8 cellular contexts compared by ENCODE assay signal in the genomic region with DNA sequence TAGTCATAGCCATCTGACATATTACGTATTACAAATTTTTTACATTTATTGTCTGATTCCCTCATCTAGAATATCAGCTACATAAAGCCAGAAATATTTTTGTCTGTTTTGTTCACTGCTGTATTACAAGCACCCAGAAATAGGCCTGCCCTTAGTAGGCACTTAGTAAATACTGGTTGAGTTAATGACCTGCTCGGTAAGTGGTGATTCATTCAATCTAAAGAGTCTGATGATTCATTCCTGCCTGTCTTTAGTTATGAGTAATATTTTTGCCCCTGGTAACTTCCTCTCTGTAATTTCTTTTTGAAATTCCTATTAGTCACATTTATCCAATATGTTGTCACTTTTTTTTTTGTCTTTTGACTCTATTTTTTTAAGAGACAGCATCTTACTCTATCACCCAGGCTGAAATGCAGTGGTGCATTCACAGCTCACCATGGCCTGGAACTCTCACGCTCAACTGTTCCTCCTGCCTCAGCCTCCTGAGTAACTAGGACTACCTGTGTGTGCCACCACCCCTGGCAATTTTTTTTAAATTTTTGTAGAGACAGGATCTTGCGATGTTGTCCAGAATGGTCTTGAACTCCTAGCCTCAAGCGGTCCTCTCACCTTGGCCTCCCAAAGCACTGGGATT. TPM values are rescaled to one million over a fixed set of nuclear protein-coding genes. Genes with fewer than 3 reads are reported as not detected.
A peak's percentile ranks its signal among the peaks of the same experiment; 100 is the strongest.
DNase-seq lines count a peak whose midpoint lies in the region; ATAC-seq and TF ChIP-seq lines count a peak whose summit lies in the region.
"Not testable (repeated sequence)": the region's sequence is repeated elsewhere in the genome, so short reads cannot be mapped to it uniquely, and the experiment has no call there.

No MANE protein-coding gene starts in this region.

- not testable (repeated sequence) for H3K4me3 ChIP-seq in fibroblast of the aortic adventitia (ENCODE audit: low read depth, low read length)

- CTCF ChIA-PET in activated B cell treated with CpG ODN at 0.5 μM for 24 hours (lab: Charles Lee), result not testable (repeated sequence)

- not testable (repeated sequence) for H3K27me3 Mint-ChIP-seq in activated B cell treated with CpG ODN at 0.5 μM for 24 hours

- not testable (repeated sequence) for H3K4me3 Mint-ChIP-seq in activated B cell treated with CpG ODN at 0.5 μM for 24 hours

- peak; percentile 97 for ATAC-seq in GM18499 (IDR thresholded peaks at IDR 0.05; ENCODE audit: insufficient read depth, unreplicated experiment)
- ATAC-seq in GM19468 (IDR thresholded peaks at IDR 0.05; ENCODE audit: extremely low read depth, unreplicated experiment), result peak; percentile 63
- peak; percentile 91 for ATAC-seq in HG02852 (IDR thresholded peaks at IDR 0.05; ENCODE audit: unreplicated experiment)
- peak; percentile 92 for ATAC-seq in HG03469 (IDR thresholded peaks at IDR 0.05; ENCODE audit: unreplicated experiment)
- ATAC-seq in activated B cell treated with CpG ODN at 0.5 μM for 24 hours (ENCODE audit: low read depth), result peak; percentile 91

- intact Hi-C loops in activated B cell treated with CpG ODN at 0.5 μM for 24 hours (cut with micrococcal nuclease), result not testable (repeated sequence)

- not testable (repeated sequence) for DNase-seq in activated B cell treated with CpG ODN at 0.5 μM for 24 hours
- DNase-seq in activated effector memory CD4-positive, alpha-beta T cell treated with anti-CD3 and anti-CD28 coated beads, Interleukin-2, amount 50 U/mL, for 16 hours, result peak; percentile 64
- DNase-seq in fibroblast of the aortic adventitia (ENCODE audit: low read depth), result peak; percentile 1
- DNase-seq in stimulated activated CD4-positive, alpha-beta T cell treated with anti-CD3 and anti-CD28 coated beads, Interleukin-4, amount 100 ng/mL, for 4 hours, result peak; percentile 7 to 62

- H3K36me3 Mint-ChIP-seq in activated B cell treated with CpG ODN at 0.5 μM for 24 hours (ENCODE audit: low read depth), result not testable (repeated sequence)

- peak overlapping the region; percentile 35 for H3K27ac Mint-ChIP-seq in activated B cell treated with CpG ODN at 0.5 μM for 24 hours

- H3K4me1 Mint-ChIP-seq in activated B cell treated with CpG ODN at 0.5 μM for 24 hours, result not testable (repeated sequence)

- POLR2A ChIA-PET in activated B cell treated with CpG ODN at 0.5 μM for 24 hours (lab: Charles Lee), result not testable (repeated sequence)

- not testable (repeated sequence) for TF ChIP-seq CTCF in activated B cell treated with CpG ODN at 0.5 μM for 24 hours (IDR thresholded peaks at IDR 0.05); fibroblast of the aortic adventitia (IDR thresholded peaks at IDR 0.05; ENCODE audit: insufficient read depth, low read length)

- not testable (repeated sequence) for H3K9me3 Mint-ChIP-seq in activated B cell treated with CpG ODN at 0.5 μM for 24 hours

RNA-seq across cellular contexts. Expression of gene RGPD2, which starts 27.4 kb away (rescaled TPM):
- 4.7 and 7.7 TPM in 2 replicates for total RNA-seq in activated B cell treated with CpG ODN at 0.5 μM for 24 hours
- 1.4 TPM in 1 of 2 replicates, not detected in the other for total RNA-seq in fibroblast of the aortic adventitia (ENCODE audit: low replicate concordance)
